In genomic region chr11:124672531-124673215, GRCh38 we compare ENCODE assay signal across 8 cellular contexts. TPM values are rescaled to one million over a fixed set of nuclear protein-coding genes. Genes with fewer than 3 reads are reported as not detected.
DNase-seq lines count a peak whose midpoint lies in the region; ATAC-seq and TF ChIP-seq lines count a peak whose summit lies in the region.

No MANE protein-coding gene starts in this region.

- ATAC-seq in Right ventricle myocardium superior (ENCODE audit: poor library complexity), result peak; percentile 5
- no peak for ATAC-seq in body of pancreas
- ATAC-seq in lung (ENCODE audit: insufficient read depth, low FRiP score), result no peak
- ATAC-seq in GM21737 (IDR thresholded peaks at IDR 0.05; ENCODE audit: unreplicated experiment), result no peak

- TF ChIP-seq CTCF in body of pancreas (IDR thresholded peaks at IDR 0.05) (no peak), lung (IDR thresholded peaks at IDR 0.05; ENCODE audit: control extremely low read depth, extremely low read depth) (no peak), uterus (IDR thresholded peaks at IDR 0.05) (no peak)

- H3K4me3 ChIP-seq in body of pancreas (peak overlapping the region in 1 of 2 donors; percentile 81), lung (peak overlapping the region; percentile 40), uterus (peak overlapping the region; percentile 58 to 62)

- H3K27me3 ChIP-seq in body of pancreas (no peaks in the 10 kb centered on the region), lung (ENCODE audit: control insufficient read depth, insufficient read depth) (no peaks in the 10 kb centered on the region), uterus (no peaks in the 10 kb centered on the region)

- no peaks in the 10 kb centered on the region for H3K36me3 ChIP-seq in body of pancreas (replicated peaks in 1 of 2; ENCODE audit: insufficient read depth in 1 of 2, low read depth in 2 of 2)
- no peaks in the 10 kb centered on the region for H3K36me3 ChIP-seq in lung (ENCODE audit: control insufficient read depth in 2 of 2, insufficient read depth in 2 of 2, low read length in 2 of 2)
- H3K36me3 ChIP-seq in uterus, result no peaks in the 10 kb centered on the region

- peaks cover 14% of the 10 kb centered on the region for H3K4me1 ChIP-seq in body of pancreas
- peaks cover 3 to 4% of the 10 kb centered on the region in 2 donors for H3K4me1 ChIP-seq in lung (ENCODE audit: control insufficient read depth in 2 of 2, insufficient read depth in 2 of 2, low read length in 2 of 2)
- H3K4me1 ChIP-seq in uterus, result peaks cover 0 to 5% of the 10 kb centered on the region in 2 donors

- DNase-seq in Right ventricle myocardium superior (no peak), cardiac septum (ENCODE audit: low spot score) (no peak), body of pancreas (no peak), lung (ENCODE audit: low spot score) (no peak), uterus (no peak), NK-92 (lab: John Stamatoyannopoulos, UW; ENCODE audit: unreplicated experiment) (no peak), medulla oblongata (ENCODE audit: extremely low spot score) (no peak)

- H3K9me3 ChIP-seq in body of pancreas (no peaks in the 10 kb centered on the region), lung (ENCODE audit: control insufficient read depth in 2 of 2, insufficient read depth in 1 of 2, low read length in 1 of 2) (no peaks in the 10 kb centered on the region), uterus (no peaks in the 10 kb centered on the region)

- peak overlapping the region in 3 of 4 donors; percentile 71 to 87 (median 78) for H3K27ac ChIP-seq in body of pancreas
- H3K27ac ChIP-seq in lung (ENCODE audit: low read depth in 1 of 2, low read length in 1 of 2), result peak overlapping the region in 1 of 2 donors; percentile 80
- H3K27ac ChIP-seq in uterus, result peak overlapping the region; percentile 80 to 83

- intact Hi-C loops in Right ventricle myocardium superior (cut with DNase I), result loop anchor here (5.0 kb wide), 1 partner anchor 90 kb away; the partner anchor contains the start of gene ESAM
- intact Hi-C loops in cardiac septum (cut with DNase I), result loop anchor here (1.0 to 10.0 kb wide), 4 partner anchors 70 to 282 kb away; partner anchors contain the start of genes CCDC15, ESAM and MSANTD2
- intact Hi-C loops in body of pancreas (cut with DNase I), result no loop called here
- intact Hi-C loops in uterus (cut with DNase I; ENCODE audit: low total_unique reads), result no loop called here

- no peak for TF ChIP-seq POLR2A in body of pancreas (IDR thresholded peaks at IDR 0.05)
- no peak for TF ChIP-seq POLR2A in uterus (IDR thresholded peaks at IDR 0.05)

- WGBS in body of pancreas, 2 donors, result 55 to 56% methylated on average over 7 of the region's 7 CpGs
- 40 to 52% methylated on average over 7 of the region's 7 CpGs for WGBS in lung, 2 donors

RNA-seq across cellular contexts. Expression of gene SIAE, which starts 0.9 kb away (rescaled TPM):
- 83.4 TPM for total RNA-seq in Right ventricle myocardium superior
- 42.5 TPM for total RNA-seq in cardiac septum
- 10 to 100 TPM in 1 of 2 donors, 1 to 10 TPM in 1; 9.6 to 11.9 TPM for total RNA-seq in body of pancreas
- 10 to 100 TPM; 26.3 to 37.1 TPM for total RNA-seq in lung
- polyA plus RNA-seq in lung, result 10 to 100 TPM; 18.7 to 27.0 TPM
- total RNA-seq in uterus, result 1 to 10 TPM in 3 of 4 donors, under 1 TPM in 1; 0.77 to 7.5 (median 5.3) TPM

RNA-seq across cellular contexts. Expression of gene SPA17, which starts 1.0 kb away (rescaled TPM):
- total RNA-seq in Right ventricle myocardium superior (2.7 TPM), cardiac septum (1.8 TPM), body of pancreas (1 to 10 TPM; 1.3 to 2.6 TPM), lung (10 to 100 TPM; 14.4 to 15.6 TPM), uterus (1 to 10 TPM in 3 of 4 donors, under 1 TPM in 1; 0.51 to 9.0 (median 2.7) TPM)
- 10 to 100 TPM; 16.4 to 28.9 TPM for polyA plus RNA-seq in lung

RNA-seq across cellular contexts. Expression of gene TBRG1, which starts 50.0 kb away (rescaled TPM):
- total RNA-seq in Right ventricle myocardium superior, result 18.2 TPM
- total RNA-seq in cardiac septum, result 21.3 TPM
- total RNA-seq in body of pancreas, result 10 to 100 TPM; 18.9 to 23.4 TPM
- total RNA-seq in lung, result 10 to 100 TPM; 42.3 to 47.0 TPM
- polyA plus RNA-seq in lung, result 10 to 100 TPM; 31.3 to 32.9 TPM
- 10 to 100 TPM; 25.4 to 61.0 (median 38.9) TPM for total RNA-seq in uterus

Comparison
In these comparisons a context has a peak if more than half of its experiments do, and no peak if none do; other contexts are left out.
1. intact Hi-C loops: an anchor here in Right ventricle myocardium superior (5.0 kb wide) and cardiac septum (1.0 to 10.0 kb wide); none called in body of pancreas and uterus.